15 cellular contexts compared by ENCODE assay signal in the genomic region with DNA sequence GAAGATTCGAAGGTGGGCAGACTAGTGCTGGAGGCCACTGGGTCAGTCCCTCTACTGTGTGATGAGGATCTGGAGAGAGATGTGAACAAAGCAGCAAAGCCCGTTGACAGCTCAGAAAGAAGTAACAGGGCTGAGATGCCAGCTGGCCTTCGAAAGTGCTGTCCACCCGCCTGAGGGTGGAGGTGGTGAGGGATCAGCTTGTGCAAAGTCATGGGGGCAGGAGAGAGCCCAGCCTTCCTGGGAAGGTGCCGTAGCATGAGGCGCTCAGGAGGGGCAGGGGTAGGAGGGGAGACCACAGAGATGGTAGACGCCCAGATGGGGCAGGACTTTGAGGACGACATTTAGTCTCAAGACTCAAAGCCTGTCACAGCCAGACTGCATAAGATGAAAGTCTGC. TPM values are rescaled to one million over a fixed set of nuclear protein-coding genes. Genes with fewer than 3 reads are reported as not detected.
DNase-seq lines count a peak whose midpoint lies in the region; ATAC-seq and TF ChIP-seq lines count a peak whose summit lies in the region.
"Had no signal": no experiment of that assay in that cellular context is flagged by ENCODE, and none has a peak within 500 bp of the region (broad histone marks: within the 10 kb centered on the region; RNA-seq: fewer than 3 reads in every experiment).

No MANE protein-coding gene starts in this region.

- no peaks in the 10 kb centered on the region for H3K9me3 ChIP-seq in CD8-positive, alpha-beta T cell (ENCODE audit: low read length)
- no peaks in the 10 kb centered on the region for H3K9me3 ChIP-seq in sigmoid colon
- no peaks in the 10 kb centered on the region for H3K9me3 ChIP-seq in HAP-1

- H3K36me3 ChIP-seq in CD8-positive, alpha-beta T cell (ENCODE audit: insufficient read depth, low read length), result peaks cover 3% of the 10 kb centered on the region
- H3K36me3 ChIP-seq in sigmoid colon (peaks cover 0 to 4% (median 2%) of the 10 kb centered on the region in 4 donors), HAP-1 (replicated peaks) (peaks cover 29% of the 10 kb centered on the region)

- no peak for TF ChIP-seq CTCF in CD8-positive, alpha-beta T cell (IDR thresholded peaks at IDR 0.05)
- TF ChIP-seq CTCF in WTC11 (IDR thresholded peaks at IDR 0.05), result no peak
- TF ChIP-seq CTCF in sigmoid colon (IDR thresholded peaks at IDR 0.05), result no peak

- H3K4me1 ChIP-seq in CD8-positive, alpha-beta T cell (ENCODE audit: insufficient read depth, low read length), result peaks cover 48% of the 10 kb centered on the region
- H3K4me1 ChIP-seq in sigmoid colon (peaks cover 0 to 27% (median 0%) of the 10 kb centered on the region in 4 donors), HAP-1 (no peaks in the 10 kb centered on the region)
- H3K4me1 ChIP-seq: foreskin keratinocyte had no signal

- WGBS in sigmoid colon, 2 donors, result 21 to 66% methylated on average over 8 of the region's 8 CpGs

- H3K36me3 Mint-ChIP-seq in CD8-positive, alpha-beta T cell, result peaks cover 51% of the 10 kb centered on the region
- H3K36me3 Mint-ChIP-seq in WTC11, result peaks cover 25% of the 10 kb centered on the region

- H3K27me3 ChIP-seq in CD8-positive, alpha-beta T cell (ENCODE audit: insufficient read depth, low read length), result no peaks in the 10 kb centered on the region
- H3K27me3 ChIP-seq in sigmoid colon, result no peaks in the 10 kb centered on the region
- no peaks in the 10 kb centered on the region for H3K27me3 ChIP-seq in HAP-1 (ENCODE audit: low read depth)
- H3K27me3 ChIP-seq: foreskin keratinocyte had no signal

- H3K27ac Mint-ChIP-seq in CD8-positive, alpha-beta T cell, result peak overlapping the region; percentile 92
- peak overlapping the region; percentile 3 for H3K27ac Mint-ChIP-seq in WTC11

- no peak overlapping the region for H3K27ac ChIP-seq in CD8-positive, alpha-beta T cell (ENCODE audit: low read depth, low read length)
- H3K27ac ChIP-seq in sigmoid colon, result peak overlapping the region in 3 of 4 donors; percentile 11 to 28 (median 12)
- H3K27ac ChIP-seq: foreskin keratinocyte had no signal

- peaks cover 76% of the 10 kb centered on the region for H3K4me1 Mint-ChIP-seq in CD8-positive, alpha-beta T cell (ENCODE audit: low read depth)
- peaks cover 19% of the 10 kb centered on the region for H3K4me1 Mint-ChIP-seq in WTC11

- intact Hi-C loops in CD8-positive, alpha-beta T cell (cut with DNase I, micrococcal nuclease), result loop anchor here in 1 of 2 experiments (10.0 kb wide), 1 partner anchor 1015 kb away; no protein-coding TSS in a partner anchor
- intact Hi-C loops in left colon (cut with DNase I, micrococcal nuclease), result no loop called here
- intact Hi-C loops in sigmoid colon (cut with DNase I), result no loop called here

- H3K9me3 Mint-ChIP-seq in CD8-positive, alpha-beta T cell, result no peaks in the 10 kb centered on the region
- H3K9me3 Mint-ChIP-seq in WTC11, result no peaks in the 10 kb centered on the region
- H3K9me3 Mint-ChIP-seq: central memory CD8-positive, alpha-beta T cell had no signal

- in situ Hi-C loops in HAP-1 (cut with MboI; ENCODE audit: low sequenced_read_pairs), result no loop called here

- no peak for TF ChIP-seq EP300 in sigmoid colon (IDR thresholded peaks at IDR 0.05)

- POLR2A ChIA-PET in CD8-positive, alpha-beta T cell (lab: Charles Lee), result interaction anchor here (1.0 to 2.0 kb wide), 6 partner anchors 11 to 249 kb away, joined by 3 to 9 read pairs (median 4); no protein-coding TSS in a partner anchor
- POLR2A ChIA-PET in WTC11 (lab: Charles Lee), result no interaction called here

- TF ChIP-seq POLR2A in sigmoid colon (IDR thresholded peaks at IDR 0.05), result no peak

- H3K4me3 ChIP-seq in CD8-positive, alpha-beta T cell (ENCODE audit: low read depth, low read length), result no peak overlapping the region
- no peak overlapping the region for H3K4me3 ChIP-seq in sigmoid colon
- H3K4me3 ChIP-seq in HAP-1, result no peak overlapping the region

- ATAC-seq in CD8-positive, alpha-beta T cell, result peak; percentile 29
- ATAC-seq in WTC11, result peak; percentile 47; the same call in 1 of the 2 replicates
- ATAC-seq in left colon, result peak; percentile 14
- no peak for ATAC-seq in GM21447 (IDR thresholded peaks at IDR 0.05; ENCODE audit: unreplicated experiment)
- no peak for ATAC-seq in HG02973 (IDR thresholded peaks at IDR 0.05; ENCODE audit: unreplicated experiment)
- ATAC-seq in HG03460 (IDR thresholded peaks at IDR 0.05; ENCODE audit: unreplicated experiment), result no peak
- ATAC-seq: activated CD4-positive, CD25-positive, alpha-beta regulatory T cell treated with anti-CD3 and anti-CD28 coated beads, Interleukin-2, amount 50 U/mL, for 24 hours; foreskin keratinocyte had no signal

- H3K27me3 Mint-ChIP-seq in CD8-positive, alpha-beta T cell (ENCODE audit: low read depth), result no peaks in the 10 kb centered on the region
- no peaks in the 10 kb centered on the region for H3K27me3 Mint-ChIP-seq in WTC11 (ENCODE audit: low read depth)
- H3K27me3 Mint-ChIP-seq: central memory CD8-positive, alpha-beta T cell had no signal

- H3K4me3 Mint-ChIP-seq in CD8-positive, alpha-beta T cell, result peak overlapping the region; percentile 51
- H3K4me3 Mint-ChIP-seq in WTC11, result no peak overlapping the region
- H3K4me3 Mint-ChIP-seq: central memory CD8-positive, alpha-beta T cell had no signal

- CTCF ChIA-PET in CD8-positive, alpha-beta T cell (lab: Charles Lee), result interaction anchor here (0.8 to 5.2 kb wide), 7 partner anchors 9 to 56 kb away, joined by 3 to 28 read pairs (median 4); no protein-coding TSS in a partner anchor
- CTCF ChIA-PET in WTC11 (lab: Charles Lee), result interaction anchor here (0.6 to 3.5 kb wide), 9 partner anchors 9 to 142 kb away, joined by 3 to 17 read pairs (median 4); partner anchors contain the start of genes GRPEL1, TADA2B and TBC1D14

- DNase-seq in CD8-positive, alpha-beta T cell, result no peak
- DNase-seq in WTC11 (ENCODE audit: low spot score) (no peak), left colon (no peak), sigmoid colon (no peak), HAP-1 (ENCODE audit: low spot score in 2 of 2) (no peak)
- DNase-seq: DMS53, foreskin keratinocyte, MM.1S, NCI-H2081 treated with DMSO at 0.1 percent for 48 hours, NCI-H526 treated with DMSO at 0.1 percent for 48 hours had no signal

TF ChIP-seq in WTC11, 78 proteins besides CTCF, POLR2A, EP300 and RAD21:
- TF ChIP-seq ZNF423 (CRISPR knock-in tag; IDR thresholded peaks at IDR 0.05) (no peak), ETV6 (CRISPR knock-in tag; IDR thresholded peaks at IDR 0.05) (no peak), TEAD1 (CRISPR knock-in tag; IDR thresholded peaks at IDR 0.05) (no peak), ZNF512 (CRISPR knock-in tag; IDR thresholded peaks at IDR 0.05; ENCODE audit: borderline replicate concordance) (no peak), ZNF396 (CRISPR knock-in tag; IDR thresholded peaks at IDR 0.05; ENCODE audit: borderline replicate concordance) (no peak), ATF1 (CRISPR knock-in tag; IDR thresholded peaks at IDR 0.05) (no peak), JUN (CRISPR knock-in tag; IDR thresholded peaks at IDR 0.05) (no peak), OVOL2 (CRISPR knock-in tag; IDR thresholded peaks at IDR 0.05; ENCODE audit: borderline replicate concordance) (no peak), ZNF425 (CRISPR knock-in tag; conservative IDR thresholded peaks at IDR 0.05) (no peak), KAT7 (CRISPR knock-in tag; IDR thresholded peaks at IDR 0.05; ENCODE audit: borderline replicate concordance) (no peak), FOXJ3 (CRISPR knock-in tag; IDR thresholded peaks at IDR 0.05; ENCODE audit: borderline replicate concordance) (no peak), NR2C2 (CRISPR knock-in tag; IDR thresholded peaks at IDR 0.05) (no peak)

RNA-seq across cellular contexts. Expression of gene TBC1D14, which starts 19.7 kb away (rescaled TPM):
- 10 to 100 TPM; 29.2 to 30.9 TPM for total RNA-seq in CD8-positive, alpha-beta T cell
- total RNA-seq in WTC11 (2021), result 42.4 to 45.1 TPM (median 43.4 TPM) in 3 replicates
- 10 to 100 TPM; 53.1 to 56.6 TPM for total RNA-seq in left colon
- total RNA-seq in sigmoid colon, result 10 to 100 TPM; 26.3 to 46.4 (median 32.6) TPM
- 10 to 100 TPM; 19.2 to 38.5 (median 22.2) TPM for polyA plus RNA-seq in sigmoid colon

Comparison
In these comparisons a context has a peak if more than half of its experiments do, and no peak if none do; other contexts are left out.
1. ATAC-seq: peak in CD8-positive, alpha-beta T cell (single experiment), WTC11 (single experiment) and left colon (single experiment); none in GM21447 (single experiment), HG02973 (single experiment) and HG03460 (single experiment).